16 cellular contexts compared by ENCODE assay signal in the genomic region with DNA sequence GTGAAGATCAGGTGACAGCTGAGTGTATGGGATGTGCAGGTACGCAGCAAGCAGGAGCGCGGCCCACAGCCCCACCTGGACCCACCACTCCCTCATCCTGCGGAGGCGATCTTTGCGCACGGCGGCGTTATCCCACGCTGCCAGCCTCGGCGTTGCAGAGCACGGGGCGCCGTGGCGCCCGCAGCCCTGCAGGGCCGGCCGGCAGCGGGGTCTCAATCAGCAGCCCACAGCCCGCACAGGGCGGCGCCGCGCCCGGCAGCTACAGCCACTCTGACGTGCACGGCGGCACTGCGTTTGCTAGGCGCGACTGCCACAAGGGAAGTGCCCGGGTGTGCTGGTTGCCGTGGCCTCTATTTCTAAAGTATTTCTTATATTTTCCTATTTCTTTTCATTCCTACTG. TPM values are rescaled to one million over a fixed set of nuclear protein-coding genes. Genes with fewer than 3 reads are reported as not detected.
"Had no signal": no experiment of that assay in that cellular context is flagged by ENCODE, and none has a peak within 500 bp of the region (broad histone marks: within the 10 kb centered on the region; RNA-seq: fewer than 3 reads in every experiment).

No MANE protein-coding gene starts in this region.

- H3K9me3 ChIP-seq: heart left ventricle, vagina had no signal

- H3K27ac Mint-ChIP-seq: activated naive CD8-positive, alpha-beta T cell treated with anti-CD3 and anti-CD28 coated beads for 36 hours; activated T-helper 17 cell treated with anti-CD3 and anti-CD28 coated beads, Interleukin-2, amount 50 U/mL, for 72 hours; mesothelial cell of epicardium; naive thymus-derived CD8-positive, alpha-beta T cell; neural progenitor cell; progenitor cell of endocrine pancreas; type B pancreatic cell had no signal

- H3K36me3 Mint-ChIP-seq: activated naive CD8-positive, alpha-beta T cell treated with anti-CD3 and anti-CD28 coated beads for 36 hours; naive thymus-derived CD8-positive, alpha-beta T cell; neural progenitor cell had no signal

- H3K4me3 ChIP-seq: heart left ventricle, neural progenitor cell, vagina had no signal

- H3K27ac ChIP-seq: heart left ventricle, neural progenitor cell, vagina, WERI-Rb-1 had no signal

- H3K36me3 ChIP-seq: neural progenitor cell, vagina, WERI-Rb-1 had no signal

- H3K4me1 Mint-ChIP-seq: activated naive CD8-positive, alpha-beta T cell treated with anti-CD3 and anti-CD28 coated beads for 36 hours; activated T-helper 17 cell treated with anti-CD3 and anti-CD28 coated beads, Interleukin-2, amount 50 U/mL, for 72 hours; naive thymus-derived CD8-positive, alpha-beta T cell; neural progenitor cell had no signal

- H3K4me2 ChIP-seq: neural progenitor cell had no signal

- DNase-seq: activated CD4-positive, alpha-beta T cell treated with anti-CD3 and anti-CD28 coated beads for 1 hour; activated naive CD8-positive, alpha-beta T cell treated with anti-CD3 and anti-CD28 coated beads for 36 hours; activated T-cell treated with anti-CD3 and anti-CD28 coated beads, Interleukin-2, amount 50 U/mL, for 1 hour; heart left ventricle; islet precursor cell; left colon; naive thymus-derived CD8-positive, alpha-beta T cell; stimulated activated CD4-positive, alpha-beta T cell treated with anti-CD3 and anti-CD28 coated beads, Interleukin-1b, Interleukin-23, amount 100 ng/mL, for 48 hours; T-helper 1 cell; WERI-Rb-1 had no signal

- H3K4me1 ChIP-seq: neural progenitor cell, vagina had no signal

- H2AFZ ChIP-seq: neural progenitor cell had no signal

- H3K27me3 ChIP-seq: heart left ventricle, neural progenitor cell, vagina had no signal

- H3K4me3 Mint-ChIP-seq: activated naive CD8-positive, alpha-beta T cell treated with anti-CD3 and anti-CD28 coated beads for 36 hours; activated T-helper 17 cell treated with anti-CD3 and anti-CD28 coated beads, Interleukin-2, amount 50 U/mL, for 72 hours; mesothelial cell of epicardium; naive thymus-derived CD8-positive, alpha-beta T cell; neural progenitor cell; type B pancreatic cell had no signal

- H3K9me3 Mint-ChIP-seq: activated naive CD8-positive, alpha-beta T cell treated with anti-CD3 and anti-CD28 coated beads for 36 hours; activated T-helper 17 cell treated with anti-CD3 and anti-CD28 coated beads, Interleukin-2, amount 50 U/mL, for 72 hours; neural progenitor cell had no signal

- H3K9ac ChIP-seq: neural progenitor cell had no signal

- H3K27me3 Mint-ChIP-seq: progenitor cell of endocrine pancreas, type B pancreatic cell had no signal

RNA-seq across cellular contexts. Expression of a gene that starts 46.9 kb away (rescaled TPM):
- total RNA-seq: naive thymus-derived CD8-positive, alpha-beta T cell had no signal
- polyA plus RNA-seq: naive thymus-derived CD8-positive, alpha-beta T cell had no signal
